ENCODE assay signal across 2 cellular contexts in the genomic region with DNA sequence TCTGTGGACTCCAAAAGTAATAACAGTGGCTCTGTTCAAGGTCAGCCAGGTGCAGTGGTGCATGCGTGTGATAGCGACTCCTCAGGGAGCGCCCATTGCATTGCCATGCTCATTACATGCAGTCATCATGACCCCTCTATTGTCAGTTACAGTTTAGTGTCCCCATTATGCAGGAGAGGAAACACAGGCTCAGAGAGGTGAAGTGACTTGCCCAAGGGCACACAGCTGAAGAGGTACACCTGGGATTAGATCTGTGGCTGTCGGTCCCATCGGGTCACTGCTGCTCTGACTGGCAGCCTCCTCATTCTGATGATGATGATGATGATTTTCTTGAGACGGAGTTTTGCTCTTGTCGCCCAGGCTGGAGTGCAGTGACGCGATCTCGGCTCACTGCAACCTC.
TF ChIP-seq lines count a peak whose summit lies in the region.

No MANE protein-coding gene starts in this region.

TF ChIP-seq in K562, 482 proteins besides CTCF, POLR2A, EP300 and RAD21 (continues in another document):
- no peak for TF ChIP-seq KHSRP (IDR thresholded peaks at IDR 0.05)
- TF ChIP-seq SNRNP70 (optimal IDR thresholded peaks at IDR 0.05; ENCODE audit: low read depth, low read length), result no peak
- no peak for TF ChIP-seq PML (IDR thresholded peaks at IDR 0.05; ENCODE audit: low read length)
- TF ChIP-seq ZFP36 (IDR thresholded peaks at IDR 0.05; ENCODE audit: low read depth, low read length, partially characterized antibody), result peak; percentile 64
- no peak for TF ChIP-seq HNRNPK (IDR thresholded peaks at IDR 0.05; ENCODE audit: low read depth, low read length, poor library complexity, severe bottlenecking)
- TF ChIP-seq PHF8 (IDR thresholded peaks at IDR 0.05; ENCODE audit: borderline replicate concordance, low read length), result no peak
- TF ChIP-seq NR2C1 (IDR thresholded peaks at IDR 0.05), result no peak
- TF ChIP-seq NR2C1 (tag; IDR thresholded peaks at IDR 0.05), result no peak
- no peak for TF ChIP-seq HEY1 (CRISPR knock-in tag; IDR thresholded peaks at IDR 0.05; ENCODE audit: borderline replicate concordance)
- no peak for TF ChIP-seq ZNF408 (CRISPR knock-in tag; IDR thresholded peaks at IDR 0.05; ENCODE audit: low read depth)
- TF ChIP-seq, protein P1, sequence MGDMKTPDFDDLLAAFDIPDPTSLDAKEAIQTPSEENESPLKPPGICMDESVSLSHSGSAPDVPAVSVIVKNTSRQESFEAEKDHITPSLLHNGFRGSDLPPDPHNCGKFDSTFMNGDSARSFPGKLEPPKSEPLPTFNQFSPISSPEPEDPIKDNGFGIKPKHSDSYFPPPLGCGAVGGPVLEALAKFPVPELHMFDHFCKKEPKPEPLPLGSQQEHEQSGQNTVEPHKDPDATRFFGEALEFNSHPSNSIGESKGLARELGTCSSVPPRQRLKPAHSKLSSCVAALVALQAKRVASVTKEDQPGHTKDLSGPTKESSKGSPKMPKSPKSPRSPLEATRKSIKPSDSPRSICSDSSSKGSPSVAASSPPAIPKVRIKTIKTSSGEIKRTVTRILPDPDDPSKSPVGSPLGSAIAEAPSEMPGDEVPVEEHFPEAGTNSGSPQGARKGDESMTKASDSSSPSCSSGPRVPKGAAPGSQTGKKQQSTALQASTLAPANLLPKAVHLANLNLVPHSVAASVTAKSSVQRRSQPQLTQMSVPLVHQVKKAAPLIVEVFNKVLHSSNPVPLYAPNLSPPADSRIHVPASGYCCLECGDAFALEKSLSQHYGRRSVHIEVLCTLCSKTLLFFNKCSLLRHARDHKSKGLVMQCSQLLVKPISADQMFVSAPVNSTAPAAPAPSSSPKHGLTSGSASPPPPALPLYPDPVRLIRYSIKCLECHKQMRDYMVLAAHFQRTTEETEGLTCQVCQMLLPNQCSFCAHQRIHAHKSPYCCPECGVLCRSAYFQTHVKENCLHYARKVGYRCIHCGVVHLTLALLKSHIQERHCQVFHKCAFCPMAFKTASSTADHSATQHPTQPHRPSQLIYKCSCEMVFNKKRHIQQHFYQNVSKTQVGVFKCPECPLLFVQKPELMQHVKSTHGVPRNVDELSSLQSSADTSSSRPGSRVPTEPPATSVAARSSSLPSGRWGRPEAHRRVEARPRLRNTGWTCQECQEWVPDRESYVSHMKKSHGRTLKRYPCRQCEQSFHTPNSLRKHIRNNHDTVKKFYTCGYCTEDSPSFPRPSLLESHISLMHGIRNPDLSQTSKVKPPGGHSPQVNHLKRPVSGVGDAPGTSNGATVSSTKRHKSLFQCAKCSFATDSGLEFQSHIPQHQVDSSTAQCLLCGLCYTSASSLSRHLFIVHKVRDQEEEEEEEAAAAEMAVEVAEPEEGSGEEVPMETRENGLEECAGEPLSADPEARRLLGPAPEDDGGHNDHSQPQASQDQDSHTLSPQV (IDR thresholded peaks at IDR 0.05), result no peak
- TF ChIP-seq HCFC1 (IDR thresholded peaks at IDR 0.05; ENCODE audit: low read depth, low read length), result no peak
- TF ChIP-seq SP1 (CRISPR knock-in tag; IDR thresholded peaks at IDR 0.05), result no peak
- no peak for TF ChIP-seq CHD1 (IDR thresholded peaks at IDR 0.05; ENCODE audit: low read length)
- TF ChIP-seq GATAD2B (IDR thresholded peaks at IDR 0.05; ENCODE audit: borderline replicate concordance), result no peak
- no peak for TF ChIP-seq XRCC5 (IDR thresholded peaks at IDR 0.05; ENCODE audit: low read depth, low read length)
- TF ChIP-seq MTA3 (IDR thresholded peaks at IDR 0.05; ENCODE audit: borderline replicate concordance), result no peak
- TF ChIP-seq ASH1L (IDR thresholded peaks at IDR 0.05; ENCODE audit: borderline replicate concordance, low read depth, partially characterized antibody), result no peak
- no peak for TF ChIP-seq RFX7 (CRISPR knock-in tag; IDR thresholded peaks at IDR 0.05)
- no peak for TF ChIP-seq BCL6 (CRISPR knock-in tag; IDR thresholded peaks at IDR 0.05)
- TF ChIP-seq ZNF695 (CRISPR knock-in tag; IDR thresholded peaks at IDR 0.05), result no peak
- TF ChIP-seq NBN (IDR thresholded peaks at IDR 0.05; ENCODE audit: low read depth), result no peak
- no peak for TF ChIP-seq ID3 (CRISPR knock-in tag; IDR thresholded peaks at IDR 0.05)
- TF ChIP-seq ID3 (tag; IDR thresholded peaks at IDR 0.05), result no peak
- no peak for TF ChIP-seq YBX1 (IDR thresholded peaks at IDR 0.05)
- TF ChIP-seq ZNF766 (CRISPR knock-in tag; conservative IDR thresholded peaks at IDR 0.05), result no peak
- no peak for TF ChIP-seq ZNF586 (CRISPR knock-in tag; conservative IDR thresholded peaks at IDR 0.05)
- peak; percentile 85 for TF ChIP-seq RBM25 (IDR thresholded peaks at IDR 0.05; ENCODE audit: low read depth, low read length, severe bottlenecking)
- no peak for TF ChIP-seq ZBTB11 (CRISPR knock-in tag; IDR thresholded peaks at IDR 0.05)
- peak; percentile 80 for TF ChIP-seq BCOR (IDR thresholded peaks at IDR 0.05)
- TF ChIP-seq SMARCA5 (IDR thresholded peaks at IDR 0.05), result 0 out of 2 replicates have a peak, but pooled peaks have one; percentile 20
- TF ChIP-seq MTA1 (IDR thresholded peaks at IDR 0.05; ENCODE audit: borderline replicate concordance), result no peak
- no peak for TF ChIP-seq NCOA6 (IDR thresholded peaks at IDR 0.05)

TF ChIP-seq in GM23338, 12 proteins besides CTCF, POLR2A, EP300 and RAD21:
- TF ChIP-seq NANOG (IDR thresholded peaks at IDR 0.05; ENCODE audit: borderline replicate concordance), result no peak
- no peak for TF ChIP-seq EZH2 (IDR thresholded peaks at IDR 0.05; ENCODE audit: low read depth, unreplicated experiment)
- no peak for TF ChIP-seq POLR2AphosphoS5 (IDR thresholded peaks at IDR 0.05; ENCODE audit: low read depth)
- no peak for TF ChIP-seq CREB1 (CRISPR knock-in tag; IDR thresholded peaks at IDR 0.05; ENCODE audit: low read depth)
- TF ChIP-seq ZNF331 (CRISPR knock-in tag; IDR thresholded peaks at IDR 0.05; ENCODE audit: low read depth), result no peak
TF ChIP-seq in GM23338: peak in this region for 0.
